9 cellular contexts compared by ENCODE assay signal in genomic region chr12:16277585-16277984, GRCh38. TPM values are rescaled to one million over a fixed set of nuclear protein-coding genes. Genes with fewer than 3 reads are reported as not detected.
"Had no signal": no experiment of that assay in that cellular context is flagged by ENCODE, and none has a peak within 500 bp of the region (broad histone marks: within the 10 kb centered on the region; RNA-seq: fewer than 3 reads in every experiment).

Gene SLC15A5, minus strand, starts transcription at chr12:16277685. Its CDS starts 0 bp downstream, at chr12:16277685.

- H3K27ac ChIP-seq: HL-60 had no signal

- ATAC-seq: HepG2, K562 had no signal

- DNase-seq: IMR-90, KBM-7, KG1 had no signal

- H3K4me3 ChIP-seq: K562 had no signal

RNA-seq across cellular contexts. Expression of gene SLC15A5, which starts in this region (rescaled TPM):
- total RNA-seq: HepG2, HT-29, HT1080, IMR-90, K562 had no signal
- polyA plus RNA-seq: HepG2, IgD-negative memory B cell, IMR-90, K562 had no signal
